In the genomic region with DNA sequence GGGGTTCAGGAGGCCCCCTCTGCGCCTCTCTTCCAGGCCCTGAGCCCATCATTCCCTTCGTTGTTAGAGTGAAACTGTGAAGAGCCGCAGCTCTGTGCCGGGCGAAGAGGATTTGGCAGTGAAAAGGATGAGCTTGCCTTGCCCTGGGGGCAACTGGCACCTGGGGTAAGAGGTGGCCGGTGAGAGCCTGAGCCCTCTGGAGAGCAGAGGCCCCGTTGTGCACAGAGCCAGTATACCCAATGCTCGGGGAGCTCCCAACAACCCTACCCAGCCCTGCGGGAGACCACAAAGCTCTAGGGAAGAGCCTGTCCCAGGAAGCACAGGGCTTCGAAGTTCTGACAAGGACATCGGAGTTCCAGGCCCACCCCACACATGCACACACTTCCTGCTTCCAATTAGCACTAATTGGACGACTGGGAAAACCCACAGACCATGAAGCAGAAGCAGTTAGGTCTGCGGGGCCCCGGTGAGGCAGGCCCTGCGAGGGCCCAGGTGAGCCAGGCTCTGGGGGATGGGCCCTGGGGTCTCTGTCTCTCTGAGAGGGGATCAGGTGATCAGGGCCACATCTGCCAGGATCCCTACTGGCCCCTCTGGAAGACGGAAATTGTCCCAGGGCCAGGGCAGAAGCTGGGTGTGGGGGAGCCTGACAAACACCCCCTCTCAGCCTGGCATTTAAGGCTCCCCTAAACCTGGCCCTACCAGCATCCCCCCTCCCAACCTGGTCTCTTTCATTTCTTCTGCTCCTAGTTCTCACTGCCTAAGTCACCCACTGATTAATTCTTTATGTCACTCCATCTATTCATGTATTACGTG, we compare ENCODE assay signal across 7 cellular contexts. TPM values are rescaled to one million over a fixed set of nuclear protein-coding genes. Genes with fewer than 3 reads are reported as not detected.
A peak's percentile ranks its signal among the peaks of the same experiment; 100 is the strongest.
DNase-seq lines count a peak whose midpoint lies in the region; ATAC-seq and TF ChIP-seq lines count a peak whose summit lies in the region.

No MANE protein-coding gene starts in this region.

- TF ChIP-seq CTCF in endothelial cell (IDR thresholded peaks at IDR 0.05; ENCODE audit: unreplicated experiment), result no peak

- no peak overlapping the region for H3K27ac ChIP-seq in iPS-20b (ENCODE audit: low read length)

- H3K36me3 ChIP-seq in iPS-20b (ENCODE audit: insufficient read depth, low read depth, low read length), result no peaks in the 10 kb centered on the region

- CTCF ChIA-PET in activated CD8-positive, alpha-beta T cell treated with anti-CD3 and anti-CD28 coated beads, Interleukin-2, amount 10 ng/mL, durations not matched to agents 7 days and 5 days (lab: Charles Lee), result interaction anchor here (0.6 to 1.9 kb wide), 6 partner anchors 13 to 661 kb away, joined by 3 to 7 read pairs (median 3); no protein-coding TSS in a partner anchor

- H3K4me3 ChIP-seq in iPS-20b (ENCODE audit: low read length), result peak overlapping the region; percentile 65; the same call in 1 of the 2 replicates

- peaks cover 27% of the 10 kb centered on the region for H3K4me1 Mint-ChIP-seq in activated CD8-positive, alpha-beta T cell treated with anti-CD3 and anti-CD28 coated beads, Interleukin-2, amount 10 ng/mL, durations not matched to agents 7 days and 5 days (ENCODE audit: low read depth)
- H3K4me1 Mint-ChIP-seq in stimulated activated naive B cell treated with anti-CD40 and anti-IgM and Interleukin-4, amounts not matched to agents 10 μg/mL and 1 μg/mL and 100 μg/mL, for 72 hours, result peaks cover 15 to 22% of the 10 kb centered on the region in 2 donors
- H3K4me1 Mint-ChIP-seq in endothelial cell (ENCODE audit: unreplicated experiment), result peaks cover 10% of the 10 kb centered on the region

- peak overlapping the region; percentile 84 for H3K4me3 Mint-ChIP-seq in activated CD8-positive, alpha-beta T cell treated with anti-CD3 and anti-CD28 coated beads, Interleukin-2, amount 10 ng/mL, durations not matched to agents 7 days and 5 days
- H3K4me3 Mint-ChIP-seq in stimulated activated naive B cell treated with anti-CD40 and anti-IgM and Interleukin-4, amounts not matched to agents 10 μg/mL and 1 μg/mL and 100 μg/mL, for 72 hours, result peak overlapping the region; percentile 93 to 95
- no peak overlapping the region for H3K4me3 Mint-ChIP-seq in endothelial cell (ENCODE audit: unreplicated experiment)

- H3K36me3 Mint-ChIP-seq in activated CD8-positive, alpha-beta T cell treated with anti-CD3 and anti-CD28 coated beads, Interleukin-2, amount 10 ng/mL, durations not matched to agents 7 days and 5 days (ENCODE audit: low read depth), result no peaks in the 10 kb centered on the region
- H3K36me3 Mint-ChIP-seq in stimulated activated naive B cell treated with anti-CD40 and anti-IgM and Interleukin-4, amounts not matched to agents 10 μg/mL and 1 μg/mL and 100 μg/mL, for 72 hours, result peaks cover 0 to 11% of the 10 kb centered on the region in 2 donors
- no peaks in the 10 kb centered on the region for H3K36me3 Mint-ChIP-seq in endothelial cell (ENCODE audit: low read depth, unreplicated experiment)

- POLR2A ChIA-PET in activated CD8-positive, alpha-beta T cell treated with anti-CD3 and anti-CD28 coated beads, Interleukin-2, amount 10 ng/mL, durations not matched to agents 7 days and 5 days (lab: Charles Lee), result interaction anchor here (1.0 to 1.4 kb wide), 3 partner anchors 28 to 200 kb away, joined by 3 to 6 read pairs (median 4); partner anchors contain the start of gene SFMBT1

- peak overlapping the region; percentile 97 for H3K27ac Mint-ChIP-seq in activated CD8-positive, alpha-beta T cell treated with anti-CD3 and anti-CD28 coated beads, Interleukin-2, amount 10 ng/mL, durations not matched to agents 7 days and 5 days
- H3K27ac Mint-ChIP-seq in stimulated activated naive B cell treated with anti-CD40 and anti-IgM and Interleukin-4, amounts not matched to agents 10 μg/mL and 1 μg/mL and 100 μg/mL, for 72 hours, result peak overlapping the region; percentile 97
- no peak overlapping the region for H3K27ac Mint-ChIP-seq in endothelial cell (ENCODE audit: unreplicated experiment)

- peaks cover 8% of the 10 kb centered on the region for H3K27me3 ChIP-seq in iPS-20b (ENCODE audit: insufficient read depth, low read length)

- H3K4me1 ChIP-seq in iPS-20b (ENCODE audit: insufficient read depth, low read length), result peaks cover 5% of the 10 kb centered on the region; the same call in 1 of the 2 replicates

- ATAC-seq in HG03378 (IDR thresholded peaks at IDR 0.05; ENCODE audit: unreplicated experiment), result peak; percentile 8
- no peak for ATAC-seq in activated CD8-positive, alpha-beta T cell treated with anti-CD3 and anti-CD28 coated beads, Interleukin-2, amount 10 ng/mL, durations not matched to agents 7 days and 5 days
- no peak for ATAC-seq in stimulated activated naive B cell treated with anti-CD40 and anti-IgM and Interleukin-4, amounts not matched to agents 10 μg/mL and 1 μg/mL and 100 μg/mL, for 72 hours (replicated peaks)

- DNase-seq in activated CD8-positive, alpha-beta T cell treated with anti-CD3 and anti-CD28 coated beads, Interleukin-2, amount 10 ng/mL, durations not matched to agents 7 days and 5 days, result no peak
- DNase-seq in stimulated activated naive B cell treated with anti-CD40 and anti-IgM and Interleukin-4, amounts not matched to agents 10 μg/mL and 1 μg/mL and 100 μg/mL, for 72 hours, result peak; percentile 11
- DNase-seq in SIG-M5 treated with dmso at 0.1 percent for 504 hours (lab: John Stamatoyannopoulos, UW; ENCODE audit: unreplicated experiment) (no peak), GM19238 (ENCODE audit: insufficient read length, low spot score) (no peak), endothelial cell (ENCODE audit: low spot score) (no peak)

- no peaks in the 10 kb centered on the region for H3K27me3 Mint-ChIP-seq in activated CD8-positive, alpha-beta T cell treated with anti-CD3 and anti-CD28 coated beads, Interleukin-2, amount 10 ng/mL, durations not matched to agents 7 days and 5 days (ENCODE audit: low read depth)
- no peaks in the 10 kb centered on the region for H3K27me3 Mint-ChIP-seq in stimulated activated naive B cell treated with anti-CD40 and anti-IgM and Interleukin-4, amounts not matched to agents 10 μg/mL and 1 μg/mL and 100 μg/mL, for 72 hours
- no peaks in the 10 kb centered on the region for H3K27me3 Mint-ChIP-seq in endothelial cell (ENCODE audit: unreplicated experiment)

- no peaks in the 10 kb centered on the region for H3K9me3 Mint-ChIP-seq in activated CD8-positive, alpha-beta T cell treated with anti-CD3 and anti-CD28 coated beads, Interleukin-2, amount 10 ng/mL, durations not matched to agents 7 days and 5 days (ENCODE audit: insufficient read depth)
- no peaks in the 10 kb centered on the region for H3K9me3 Mint-ChIP-seq in stimulated activated naive B cell treated with anti-CD40 and anti-IgM and Interleukin-4, amounts not matched to agents 10 μg/mL and 1 μg/mL and 100 μg/mL, for 72 hours
- no peaks in the 10 kb centered on the region for H3K9me3 Mint-ChIP-seq in endothelial cell (ENCODE audit: unreplicated experiment)

- no peaks in the 10 kb centered on the region for H3K9me3 ChIP-seq in iPS-20b (ENCODE audit: insufficient read depth, low read depth, low read length)

- peak overlapping the region; percentile 64; the same call in 1 of the 2 replicates for H3K9ac ChIP-seq in iPS-20b (ENCODE audit: low read depth, low read length)

RNA-seq across cellular contexts. Expression of gene SFMBT1, which starts 27.9 kb away (rescaled TPM):
- total RNA-seq in activated CD8-positive, alpha-beta T cell treated with anti-CD3 and anti-CD28 coated beads, Interleukin-2, amount 10 ng/mL, durations not matched to agents 7 days and 5 days, result 10 to 100 TPM; 31.1 to 33.3 TPM
- 5.8 TPM for total RNA-seq in endothelial cell (ENCODE audit: unreplicated experiment)

RNA-seq across cellular contexts. Expression of gene RFT1, which starts 56.5 kb away (rescaled TPM):
- total RNA-seq in activated CD8-positive, alpha-beta T cell treated with anti-CD3 and anti-CD28 coated beads, Interleukin-2, amount 10 ng/mL, durations not matched to agents 7 days and 5 days, result 10 to 100 TPM; 31.7 to 32.3 TPM
- total RNA-seq in endothelial cell (ENCODE audit: unreplicated experiment), result 21.1 TPM
